25 cellular contexts compared by ENCODE assay signal in genomic region chr12:21221072-21221471, GRCh38.
"Had no signal": no experiment of that assay in that cellular context is flagged by ENCODE, and none has a peak within 500 bp of the region (broad histone marks: within the 10 kb centered on the region; RNA-seq: fewer than 3 reads in every experiment).

No MANE protein-coding gene starts in this region.

- H3K36me3 ChIP-seq: colonic mucosa, esophagus squamous epithelium, gastrocnemius medialis, heart right ventricle, left lung, lower lobe of right lung had no signal

- H3K9me3 ChIP-seq: colonic mucosa, esophagus squamous epithelium, gastrocnemius medialis, heart right ventricle, left lung, lower lobe of right lung, mucosa of descending colon had no signal

- H3K4me1 ChIP-seq: colonic mucosa, esophagus squamous epithelium, gastrocnemius medialis, heart right ventricle, left lung, lower lobe of right lung had no signal

- H3K4me3 ChIP-seq: colonic mucosa, esophagus squamous epithelium, gastrocnemius medialis, heart right ventricle, hepatocyte, left lung, lower lobe of right lung, mucosa of descending colon had no signal

- H3K4me2 ChIP-seq: hepatocyte had no signal

- H3K27ac ChIP-seq: colonic mucosa, epithelial cell of prostate, esophagus squamous epithelium, gastrocnemius medialis, heart right ventricle, hepatocyte, left lung, lower lobe of right lung had no signal

- ATAC-seq: effector memory CD8-positive, alpha-beta T cell; esophagus mucosa; gastrocnemius medialis; heart right ventricle; left cardiac atrium; left lung; left ventricle myocardium superior; lower lobe of right lung; mucosa of descending colon; naive thymus-derived CD8-positive, alpha-beta T cell had no signal

- DNase-seq: colonic mucosa; cortex of kidney; effector CD8-positive, alpha-beta T cell; effector memory CD8-positive, alpha-beta T cell; endodermal cell; erythroblast; esophagus squamous epithelium; foreskin fibroblast; gastrocnemius medialis; glutamatergic neuron; head of caudate nucleus; heart right ventricle; hypothalamus; immature natural killer cell; left cardiac atrium; left lung; left ventricle myocardium superior; lower lobe of right lung; mesenchymal stem cell; mucosa of descending colon; naive B cell; naive thymus-derived CD8-positive, alpha-beta T cell had no signal

- H3K27me3 ChIP-seq: colonic mucosa, esophagus squamous epithelium, gastrocnemius medialis, heart right ventricle, hepatocyte, left lung had no signal
